Comparison of ENCODE assay signal across 3 cellular contexts in the genomic region with DNA sequence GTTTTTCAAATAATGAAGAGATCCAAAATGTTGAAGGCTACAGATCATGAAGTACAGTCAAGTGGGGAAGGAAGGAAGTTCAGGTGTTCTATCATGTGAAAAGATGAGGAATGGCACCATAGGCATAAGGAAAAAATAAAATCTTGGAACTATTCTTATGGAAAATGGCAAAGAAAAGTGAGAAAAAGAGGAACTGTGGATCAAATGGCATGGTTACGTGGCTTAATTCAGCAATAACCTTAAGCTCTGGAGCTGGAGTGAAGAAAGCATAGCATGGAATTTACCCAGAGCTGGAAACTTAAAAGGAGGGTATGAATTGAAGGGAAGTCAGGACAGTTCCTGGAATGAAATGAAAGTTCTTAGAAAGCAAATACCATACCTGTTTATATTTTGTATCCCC.
TF ChIP-seq lines count a peak whose summit lies in the region.

No MANE protein-coding gene starts in this region.

TF ChIP-seq in GM12891, 5 proteins besides CTCF, POLR2A, EP300 and RAD21:
- TF ChIP-seq SPI1 (IDR thresholded peaks at IDR 0.05; ENCODE audit: low read depth, low read length) (peak; percentile 33; the same call in 1 of the 2 replicates), POU2F2 (IDR thresholded peaks at IDR 0.05; ENCODE audit: low read depth, low read length) (no peak), POLR2AphosphoS5 (IDR thresholded peaks at IDR 0.05; ENCODE audit: low read depth, low read length) (no peak)

TF ChIP-seq in HEK293, 187 proteins besides CTCF, POLR2A, EP300 and RAD21:
- TF ChIP-seq, protein P1, sequence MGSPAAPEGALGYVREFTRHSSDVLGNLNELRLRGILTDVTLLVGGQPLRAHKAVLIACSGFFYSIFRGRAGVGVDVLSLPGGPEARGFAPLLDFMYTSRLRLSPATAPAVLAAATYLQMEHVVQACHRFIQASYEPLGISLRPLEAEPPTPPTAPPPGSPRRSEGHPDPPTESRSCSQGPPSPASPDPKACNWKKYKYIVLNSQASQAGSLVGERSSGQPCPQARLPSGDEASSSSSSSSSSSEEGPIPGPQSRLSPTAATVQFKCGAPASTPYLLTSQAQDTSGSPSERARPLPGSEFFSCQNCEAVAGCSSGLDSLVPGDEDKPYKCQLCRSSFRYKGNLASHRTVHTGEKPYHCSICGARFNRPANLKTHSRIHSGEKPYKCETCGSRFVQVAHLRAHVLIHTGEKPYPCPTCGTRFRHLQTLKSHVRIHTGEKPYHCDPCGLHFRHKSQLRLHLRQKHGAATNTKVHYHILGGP (tag by site-specific recombination; IDR thresholded peaks at IDR 0.05), result peak; percentile 89
- no peak for TF ChIP-seq ZNF747 (tag by site-specific recombination; IDR thresholded peaks at IDR 0.05)

TF ChIP-seq in K562, 482 proteins besides CTCF, POLR2A, EP300 and RAD21:
- TF ChIP-seq ZNF124 (CRISPR knock-in tag; IDR thresholded peaks at IDR 0.05) (no peak), HNRNPL (IDR thresholded peaks at IDR 0.05; ENCODE audit: low read depth, low read length) (no peak), SAFB2 (IDR thresholded peaks at IDR 0.05; ENCODE audit: borderline replicate concordance, low read depth, low read length, severe bottlenecking) (no peak), ZNF507 (tag; conservative IDR thresholded peaks at IDR 0.05) (no peak), SPI1 (IDR thresholded peaks at IDR 0.05; ENCODE audit: borderline replicate concordance, low read depth, low read length) (peak; percentile 61; the same call in 1 of the 2 replicates)
